Comparison of ENCODE assay signal across 21 cellular contexts in genomic region chr9:98907055-98907454, GRCh38. TPM values are rescaled to one million over a fixed set of nuclear protein-coding genes. Genes with fewer than 3 reads are reported as not detected.
DNase-seq lines count a peak whose midpoint lies in the region; ATAC-seq, FAIRE-seq and TF ChIP-seq lines count a peak whose summit lies in the region.
"Had no signal": no experiment of that assay in that cellular context is flagged by ENCODE, and none has a peak within 500 bp of the region (broad histone marks: within the 10 kb centered on the region; RNA-seq: fewer than 3 reads in every experiment).

No MANE protein-coding gene starts in this region.

- peaks cover 7% of the 10 kb centered on the region for H3K27me3 Mint-ChIP-seq in astrocyte (ENCODE audit: low read depth, unreplicated experiment)
- no peaks in the 10 kb centered on the region for H3K27me3 Mint-ChIP-seq in neural crest cell (ENCODE audit: low read depth)

- no peaks in the 10 kb centered on the region for H3K9me3 ChIP-seq in astrocyte (ENCODE audit: insufficient read depth, low read depth, low read length)
- H3K9me3 ChIP-seq in uterus: no peaks in the 10 kb centered on the region
- H3K9me3 ChIP-seq: testis had no signal

- 76 to 82% methylated on average over 4 of the region's 4 CpGs for WGBS in lower leg skin, 2 donors

- H2AFZ ChIP-seq in astrocyte (ENCODE audit: low read depth, low read length): no peak overlapping the region

- TF ChIP-seq CTCF in astrocyte (IDR thresholded peaks at IDR 0.05; ENCODE audit: insufficient read depth, low read depth, low read length) (no peak), fibroblast of villous mesenchyme (IDR thresholded peaks at IDR 0.05; ENCODE audit: insufficient read depth, low read depth, low read length) (no peak), neural crest cell (conservative IDR thresholded peaks at IDR 0.05) (no peak), uterus (IDR thresholded peaks at IDR 0.05) (no peak), lower leg skin (IDR thresholded peaks at IDR 0.05) (no peak)

- H3K4me3 Mint-ChIP-seq in astrocyte (ENCODE audit: unreplicated experiment) (peak overlapping the region; percentile 11), neural crest cell (no peak overlapping the region)
- H3K4me3 Mint-ChIP-seq: activated CD4-positive, alpha-beta memory T cell treated with anti-CD3 and anti-CD28 coated beads, Interleukin-2, amount 10 ng/mL, durations not matched to agents 7 days and 5 days; H9; T-helper 2 cell treated with Interferon-gamma antibody and Interleukin-4, amounts not matched to agents 5 μg/mL and 100 μg/mL, for 36 hours had no signal

- H3K36me3 ChIP-seq in astrocyte (ENCODE audit: insufficient read depth, low read length) (no peaks in the 10 kb centered on the region), uterus (no peaks in the 10 kb centered on the region)

- intact Hi-C loops in uterus (cut with DNase I; ENCODE audit: low total_unique reads): no loop called here
- intact Hi-C loops in lower leg skin (cut with DNase I; ENCODE audit: low total_unique reads): no loop called here

- H3K79me2 ChIP-seq in astrocyte (ENCODE audit: insufficient read depth, low read length): no peaks in the 10 kb centered on the region

- H3K4me3 ChIP-seq in astrocyte (ENCODE audit: insufficient read depth, low read depth, low read length) (no peak overlapping the region), fibroblast of villous mesenchyme (ENCODE audit: low read depth, low read length) (no peak overlapping the region), uterus (no peak overlapping the region), lower leg skin (ENCODE audit: low read depth, poor library complexity, severe bottlenecking) (no peak overlapping the region)
- H3K4me3 ChIP-seq: SK-N-MC, testis had no signal

- peak overlapping the region; percentile 12 for H3K4me2 ChIP-seq in astrocyte (ENCODE audit: low read length)

- no peak overlapping the region for H3K9ac ChIP-seq in astrocyte (ENCODE audit: low read length)

- H3K27ac ChIP-seq in astrocyte (ENCODE audit: low read depth, low read length) (no peak overlapping the region), uterus (peak overlapping the region; percentile 21 to 70)
- H3K27ac ChIP-seq: SK-N-MC had no signal

- H3K9me3 Mint-ChIP-seq in astrocyte (ENCODE audit: unreplicated experiment) (peaks cover 3% of the 10 kb centered on the region), neural crest cell (no peaks in the 10 kb centered on the region)
- H3K9me3 Mint-ChIP-seq: activated CD4-positive, alpha-beta memory T cell treated with anti-CD3 and anti-CD28 coated beads, Interleukin-2, amount 10 ng/mL, durations not matched to agents 7 days and 5 days; H9; T-helper 2 cell treated with Interferon-gamma antibody and Interleukin-4, amounts not matched to agents 5 μg/mL and 100 μg/mL, for 36 hours had no signal

- no peaks in the 10 kb centered on the region for H3K27me3 ChIP-seq in astrocyte (ENCODE audit: insufficient read depth, low read length)
- no peaks in the 10 kb centered on the region for H3K27me3 ChIP-seq in uterus
- H3K27me3 ChIP-seq: testis had no signal

- no peak for FAIRE-seq in astrocyte (lab: Jason Lieb, UNC)
- FAIRE-seq: HTR-8/SVneo, RCC 7860 had no signal

- DNase-seq in astrocyte (ENCODE audit: low read depth): no peak
- DNase-seq in fibroblast of villous mesenchyme (ENCODE audit: low read depth): peak; percentile 80
- DNase-seq in neural crest cell (ENCODE audit: low read depth, low spot score): no peak
- no peak for DNase-seq in uterus
- DNase-seq in COLO829 (ENCODE audit: low spot score): no peak
- DNase-seq in lower leg skin (ENCODE audit: low spot score in 2 of 2): no peak
- DNase-seq: activated CD4-positive, alpha-beta memory T cell treated with anti-CD3 and anti-CD28 coated beads, Interleukin-2, amount 10 ng/mL, durations not matched to agents 7 days and 5 days; activated T-cell treated with anti-CD3 and anti-CD28 coated beads, Interleukin-2, amount 50 U/mL, for 1 hour; Calu3; effector CD4-positive, alpha-beta T cell; H9; NCI-H1092 treated with DMSO at 0.1 percent for 48 hours; NCI-H2029 treated with DMSO at 0.1 percent for 48 hours; NCI-H510A; retina; testis had no signal

- TF ChIP-seq POLR2A in uterus (IDR thresholded peaks at IDR 0.05): no peak
- no peak for TF ChIP-seq POLR2A in lower leg skin (IDR thresholded peaks at IDR 0.05)

- no peak for ATAC-seq in HG02610 (IDR thresholded peaks at IDR 0.05; ENCODE audit: unreplicated experiment)

- H3K27ac Mint-ChIP-seq in astrocyte (ENCODE audit: unreplicated experiment) (peak overlapping the region; percentile 92), neural crest cell (ENCODE audit: unreplicated experiment) (peak overlapping the region; percentile 31)
- H3K27ac Mint-ChIP-seq: activated CD4-positive, alpha-beta memory T cell treated with anti-CD3 and anti-CD28 coated beads, Interleukin-2, amount 10 ng/mL, durations not matched to agents 7 days and 5 days; H9; T-helper 2 cell treated with Interferon-gamma antibody and Interleukin-4, amounts not matched to agents 5 μg/mL and 100 μg/mL, for 36 hours had no signal

- no peaks in the 10 kb centered on the region for H4K20me1 ChIP-seq in astrocyte (ENCODE audit: insufficient read depth, low read length)

- H3K4me1 Mint-ChIP-seq in astrocyte (ENCODE audit: low read depth, unreplicated experiment) (peaks cover 35% of the 10 kb centered on the region), neural crest cell (no peaks in the 10 kb centered on the region)
- H3K4me1 Mint-ChIP-seq: activated CD4-positive, alpha-beta memory T cell treated with anti-CD3 and anti-CD28 coated beads, Interleukin-2, amount 10 ng/mL, durations not matched to agents 7 days and 5 days had no signal

- H3K4me1 ChIP-seq in astrocyte (ENCODE audit: insufficient read depth, low read length) (peaks cover 20% of the 10 kb centered on the region), uterus (no peaks in the 10 kb centered on the region)

- H3K36me3 Mint-ChIP-seq in astrocyte (ENCODE audit: low read depth, unreplicated experiment): peaks cover 3% of the 10 kb centered on the region
- H3K36me3 Mint-ChIP-seq in neural crest cell (ENCODE audit: low read depth): no peaks in the 10 kb centered on the region

RNA-seq across cellular contexts. Expression of gene COL15A1, which starts 36.7 kb away (rescaled TPM):
- total RNA-seq in astrocyte (5.6 and 11.7 TPM in 2 replicates), fibroblast of villous mesenchyme (1.7 and 19.0 TPM in 2 replicates), neural crest cell (0.18 and 0.33 TPM in 2 replicates), uterus (100 to 1,000 TPM in 1 of 4 donors, 10 to 100 TPM in 3; 20.3 to 160 (median 50.4) TPM), lower leg skin (10 to 100 TPM in 1 of 4 donors, 1 to 10 TPM in 3; 2.3 to 14.1 (median 8.3) TPM)
- total RNA-seq: Calu3, H9 had no signal
